ENCODE assay signal across 27 cellular contexts in the genomic region with DNA sequence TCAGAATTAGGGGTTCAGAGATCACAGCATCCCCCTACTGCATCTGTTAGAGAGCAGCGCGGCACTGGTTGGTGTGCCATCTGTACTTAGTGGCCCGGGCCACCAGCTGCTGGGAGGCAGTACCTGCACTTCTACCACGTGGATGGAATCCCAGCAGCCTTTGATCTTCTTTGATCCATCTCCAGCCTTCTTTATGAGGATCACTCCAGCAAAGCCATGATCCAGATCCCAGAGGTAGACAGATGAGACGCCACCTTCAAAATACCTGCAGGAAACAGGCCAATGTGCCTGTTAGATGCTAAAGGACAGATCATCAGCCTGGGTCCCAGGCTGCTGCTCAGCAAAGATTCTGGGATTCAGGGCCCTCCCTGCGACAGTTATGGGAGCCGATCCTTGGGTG.
"Had no signal": no experiment of that assay in that cellular context is flagged by ENCODE, and none has a peak within 500 bp of the region (broad histone marks: within the 10 kb centered on the region; RNA-seq: fewer than 3 reads in every experiment).

No MANE protein-coding gene starts in this region.

- ATAC-seq: activated CD8-positive, alpha-beta memory T cell treated with anti-CD3 and anti-CD28 coated beads, Interleukin-2, amount 10 ng/mL, durations not matched to agents 7 days and 5 days; activated T-cell treated with anti-CD3 and anti-CD28 coated beads, Interleukin-2, amount 50 U/mL, for 4 hours; activated T-helper 17 cell treated with anti-CD3 and anti-CD28 coated beads, Interleukin-2, amount 50 U/mL, for 72 hours; Panc1; SK-N-SH treated with all-trans-retinoic acid at 6 μM for 48 hours had no signal

- H3K27me3 Mint-ChIP-seq: activated B cell treated with CpG ODN at 0.5 μM for 24 hours; activated CD8-positive, alpha-beta memory T cell treated with anti-CD3 and anti-CD28 coated beads, Interleukin-2, amount 10 ng/mL, durations not matched to agents 7 days and 5 days; activated naive CD4-positive, alpha-beta T cell treated with anti-CD3 and anti-CD28 coated beads, Interleukin-2, amount 10 ng/mL, durations not matched to agents 7 days and 5 days; activated naive CD8-positive, alpha-beta T cell treated with anti-CD3 and anti-CD28 coated beads for 36 hours; activated T-helper 17 cell treated with anti-CD3 and anti-CD28 coated beads, Interleukin-2, amount 50 U/mL, for 72 hours had no signal

- H3K27me3 ChIP-seq: SJSA1 had no signal

- H3K9me3 ChIP-seq: SJSA1 had no signal

- H3K27ac Mint-ChIP-seq: activated B cell treated with CpG ODN at 0.5 μM for 24 hours; activated CD8-positive, alpha-beta memory T cell treated with anti-CD3 and anti-CD28 coated beads, Interleukin-2, amount 10 ng/mL, durations not matched to agents 7 days and 5 days; activated naive CD8-positive, alpha-beta T cell treated with anti-CD3 and anti-CD28 coated beads for 36 hours; activated T-helper 17 cell treated with anti-CD3 and anti-CD28 coated beads, Interleukin-2, amount 50 U/mL, for 72 hours; T-helper 1 cell treated with Interleukin-12 subunit alpha and Interleukin-12 subunit beta and Interleukin-4 antibody, amounts not matched to agents 30 μg/mL and 1 μg/mL, for 36 hours had no signal

- DNase-seq: activated B cell treated with CpG ODN at 0.5 μM for 24 hours; activated CD4-positive, alpha-beta T cell treated with anti-CD3 and anti-CD28 coated beads for 1 hour; activated CD4-positive, alpha-beta T cell treated with anti-CD3 and anti-CD28 coated beads, Interleukin-2, amount 50 U/mL, for 1 hour; activated CD8-positive, alpha-beta memory T cell treated with anti-CD3 and anti-CD28 coated beads, Interleukin-2, amount 10 ng/mL, durations not matched to agents 7 days and 5 days; activated gamma-delta T cell; activated naive CD4-positive, alpha-beta T cell treated with anti-CD3 and anti-CD28 coated beads, Interleukin-2, amount 10 ng/mL, durations not matched to agents 7 days and 5 days; activated naive CD8-positive, alpha-beta T cell treated with anti-CD3 and anti-CD28 coated beads for 36 hours; activated T-cell treated with anti-CD3 and anti-CD28 coated beads, Interleukin-2, amount 50 U/mL, for 4 hours; cerebellar nuclear complex; IMR-90; KG1; NCI-H1048; NCI-H146; NCI-H187 treated with DMSO at 0.1 percent for 48 hours; NCI-H2171; NCI-H2227 treated with DMSO at 0.1 percent for 48 hours; NCI-H446 treated with DMSO at 0.1 percent for 48 hours; NCI-H69; NK-92 treated with Interleukin-12 subunit alpha and Interleukin-12 subunit beta, amount 100 ng/mL, for 24 hours; OCI-M1; Right ventricle myocardium superior; SW 1271 had no signal

- H3K27ac ChIP-seq: SJSA1 had no signal

- H3K9me3 Mint-ChIP-seq: activated B cell treated with CpG ODN at 0.5 μM for 24 hours; activated naive CD4-positive, alpha-beta T cell treated with anti-CD3 and anti-CD28 coated beads, Interleukin-2, amount 10 ng/mL, durations not matched to agents 7 days and 5 days; activated naive CD8-positive, alpha-beta T cell treated with anti-CD3 and anti-CD28 coated beads for 36 hours; activated T-cell treated with anti-CD3 and anti-CD28 coated beads, Interleukin-2, amount 50 U/mL, for 4 hours; activated T-helper 17 cell treated with anti-CD3 and anti-CD28 coated beads, Interleukin-2, amount 50 U/mL, for 72 hours; T-helper 1 cell treated with Interleukin-12 subunit alpha and Interleukin-12 subunit beta and Interleukin-4 antibody, amounts not matched to agents 30 μg/mL and 1 μg/mL, for 36 hours had no signal

- H3K4me3 ChIP-seq: SJSA1 had no signal

- H3K4me3 Mint-ChIP-seq: activated B cell treated with CpG ODN at 0.5 μM for 24 hours; activated CD8-positive, alpha-beta memory T cell treated with anti-CD3 and anti-CD28 coated beads, Interleukin-2, amount 10 ng/mL, durations not matched to agents 7 days and 5 days; activated naive CD4-positive, alpha-beta T cell treated with anti-CD3 and anti-CD28 coated beads, Interleukin-2, amount 10 ng/mL, durations not matched to agents 7 days and 5 days; activated naive CD8-positive, alpha-beta T cell treated with anti-CD3 and anti-CD28 coated beads for 36 hours; activated T-cell treated with anti-CD3 and anti-CD28 coated beads, Interleukin-2, amount 50 U/mL, for 4 hours; activated T-helper 17 cell treated with anti-CD3 and anti-CD28 coated beads, Interleukin-2, amount 50 U/mL, for 72 hours; T-helper 1 cell treated with Interleukin-12 subunit alpha and Interleukin-12 subunit beta and Interleukin-4 antibody, amounts not matched to agents 30 μg/mL and 1 μg/mL, for 36 hours had no signal
